Comparison of ENCODE assay signal across 14 cellular contexts in the genomic region with DNA sequence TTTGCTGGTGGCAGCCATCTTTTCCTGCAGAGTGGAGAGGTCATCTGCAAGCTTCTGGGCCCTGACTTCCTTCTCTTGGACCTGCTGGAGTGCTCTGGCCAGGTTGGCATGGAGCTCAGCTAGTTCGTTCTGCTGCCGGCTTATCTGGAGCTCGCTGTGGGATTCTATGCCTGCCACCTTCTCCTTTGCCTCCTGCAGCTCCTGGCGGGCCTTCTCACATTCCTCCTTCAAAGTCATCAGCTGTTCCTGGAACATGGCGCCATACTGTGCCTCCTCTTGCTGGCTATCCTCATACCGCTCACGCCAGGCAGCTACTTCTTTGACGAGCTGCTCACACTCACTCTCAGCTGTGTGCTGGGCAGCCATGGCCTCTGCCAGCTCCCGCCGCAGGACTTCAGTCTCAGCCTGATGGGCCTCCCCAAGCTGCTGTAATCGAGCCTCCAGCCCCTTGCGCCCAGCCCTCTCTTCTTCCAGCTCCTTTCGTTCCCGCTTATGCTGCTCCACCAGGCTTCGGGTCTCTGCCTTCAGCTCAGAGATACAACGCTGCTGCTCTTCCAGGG. TPM values are rescaled to one million over a fixed set of nuclear protein-coding genes. Genes with fewer than 3 reads are reported as not detected.
DNase-seq lines count a peak whose midpoint lies in the region; ATAC-seq, FAIRE-seq and TF ChIP-seq lines count a peak whose summit lies in the region.
"Had no signal": no experiment of that assay in that cellular context is flagged by ENCODE, and none has a peak within 500 bp of the region (broad histone marks: within the 10 kb centered on the region; RNA-seq: fewer than 3 reads in every experiment).

No MANE protein-coding gene starts in this region.

- intact Hi-C loops in activated naive CD4-positive, alpha-beta T cell treated with anti-CD3 and anti-CD28 coated beads for 36 hours (cut with micrococcal nuclease) = no loop called here
- intact Hi-C loops in GM12878 (cut with micrococcal nuclease; ENCODE audit: unreplicated experiment) = loop anchor here (1.0 kb wide), 1 partner anchor 38 kb away; no protein-coding TSS in a partner anchor
- intact Hi-C loops in left colon (cut with DNase I, micrococcal nuclease) = no loop called here

- H3K36me3 Mint-ChIP-seq in activated naive CD4-positive, alpha-beta T cell treated with anti-CD3 and anti-CD28 coated beads, Interleukin-2, amount 10 ng/mL, durations not matched to agents 7 days and 5 days = peaks cover 68% of the 10 kb centered on the region
- H3K36me3 Mint-ChIP-seq in activated naive CD4-positive, alpha-beta T cell treated with anti-CD3 and anti-CD28 coated beads for 36 hours (ENCODE audit: low read depth) = peaks cover 55% of the 10 kb centered on the region

- no peak overlapping the region for H3K9ac ChIP-seq in GM12878 (ENCODE audit: control insufficient read depth, insufficient read depth, low read length)
- no peak overlapping the region for H3K9ac ChIP-seq in stomach smooth muscle (ENCODE audit: low read length in 2 of 2)
- H3K9ac ChIP-seq: KMS-11 had no signal

- H3K4me1 Mint-ChIP-seq in activated naive CD4-positive, alpha-beta T cell treated with anti-CD3 and anti-CD28 coated beads, Interleukin-2, amount 10 ng/mL, durations not matched to agents 7 days and 5 days = no peaks in the 10 kb centered on the region
- H3K4me1 Mint-ChIP-seq in activated naive CD4-positive, alpha-beta T cell treated with anti-CD3 and anti-CD28 coated beads for 36 hours (ENCODE audit: low read depth) = no peaks in the 10 kb centered on the region

- no peak overlapping the region for H3K4me2 ChIP-seq in GM12878 (ENCODE audit: control insufficient read depth, insufficient read depth)
- H3K4me2 ChIP-seq: KMS-11 had no signal

- no peak for FAIRE-seq in GM12878 (lab: Jason Lieb, UNC)

- no peak for TF ChIP-seq POLR2A in GM12878 (IDR thresholded peaks at IDR 0.05; ENCODE audit: low read depth, low read length)

- no peak overlapping the region for H2AFZ ChIP-seq in GM12878 (ENCODE audit: control insufficient read depth, low read depth, low read length)

- ATAC-seq in GM12878 (no peak), left colon (peak; percentile 9), HG03354 (IDR thresholded peaks at IDR 0.05; ENCODE audit: poor library complexity, severe bottlenecking, unreplicated experiment) (no peak), HG03520 (IDR thresholded peaks at IDR 0.05; ENCODE audit: unreplicated experiment) (no peak)
- ATAC-seq: esophagus mucosa had no signal

- no peaks in the 10 kb centered on the region for H3K9me3 ChIP-seq in GM12878 (replicated peaks; ENCODE audit: control insufficient read depth, insufficient read depth, low read length)
- no peaks in the 10 kb centered on the region for H3K9me3 ChIP-seq in stomach smooth muscle (ENCODE audit: control insufficient read depth in 2 of 2, low read length in 2 of 2)

- H3K27ac ChIP-seq in GM12878 (ENCODE audit: control insufficient read depth, insufficient read depth) = no peak overlapping the region
- peak overlapping the region; percentile 81 for H3K27ac ChIP-seq in stomach smooth muscle (ENCODE audit: low read length)
- H3K27ac ChIP-seq: HL-60, KMS-11 had no signal

- no peak for TF ChIP-seq RAD21 in GM12878 (IDR thresholded peaks at IDR 0.05; ENCODE audit: insufficient read depth, low read depth, low read length)

- no peaks in the 10 kb centered on the region for H3K79me2 ChIP-seq in GM12878 (ENCODE audit: control insufficient read depth, insufficient read depth, low read length)

- H3K4me3 Mint-ChIP-seq in activated naive CD4-positive, alpha-beta T cell treated with anti-CD3 and anti-CD28 coated beads, Interleukin-2, amount 10 ng/mL, durations not matched to agents 7 days and 5 days = no peak overlapping the region
- H3K4me3 Mint-ChIP-seq in activated naive CD4-positive, alpha-beta T cell treated with anti-CD3 and anti-CD28 coated beads for 36 hours = no peak overlapping the region
- H3K4me3 Mint-ChIP-seq: HFFc6 had no signal

- RAD21 ChIA-PET in GM12878 (lab: Charles Lee; ENCODE audit: unreplicated experiment) = interaction anchor here (1.1 to 4.5 kb wide), 9 partner anchors 10 to 416 kb away, joined by 3 to 51 read pairs (median 5); a partner anchor contains a TSS

- no peak for TF ChIP-seq EP300 in GM12878 (IDR thresholded peaks at IDR 0.05; ENCODE audit: borderline replicate concordance in 1 of 2, control insufficient read depth in 1 of 2, low read depth in 2 of 2, low read length in 2 of 2)

- no peak for DNase-seq in activated naive CD4-positive, alpha-beta T cell treated with anti-CD3 and anti-CD28 coated beads, Interleukin-2, amount 10 ng/mL, durations not matched to agents 7 days and 5 days
- DNase-seq in activated naive CD4-positive, alpha-beta T cell treated with anti-CD3 and anti-CD28 coated beads for 36 hours = no peak
- DNase-seq in GM12878 (ENCODE audit: low read depth, low spot score) (no peak), left colon (no peak)
- no peak for DNase-seq in stimulated activated CD4-positive, alpha-beta T cell treated with anti-CD3 and anti-CD28 coated beads, Interleukin-4, amount 100 ng/mL, for 1 hour
- DNase-seq: HFFc6; stimulated activated CD4-positive, alpha-beta T cell treated with anti-CD3 and anti-CD28 coated beads, Interleukin-2, amount 100 ng/mL, for 24 hours; stimulated activated CD8-positive, alpha-beta memory T cell treated with anti-CD3 and anti-CD28 coated beads, Interleukin-4, amount 100 ng/mL, for 48 hours had no signal

- BruUV-seq in GM12878 (replicated peaks; lab: Mats Ljungman, UMichigan) = TSS peak; percentile 74

- no peak for TF ChIP-seq CTCF in GM12878 (IDR thresholded peaks at IDR 0.05 in 2 of 3, conservative IDR thresholded peaks at IDR 0.05 in 1 of 3; ENCODE audit: control insufficient read depth in 2 of 3, extremely low read depth in 1 of 3, insufficient read depth in 1 of 3, low read depth in 3 of 3, low read length in 3 of 3)

- no peaks in the 10 kb centered on the region for H3K27me3 ChIP-seq in GM12878 (replicated peaks in 1 of 2; ENCODE audit: control insufficient read depth in 2 of 2, insufficient read depth in 2 of 2, low read length in 1 of 2)
- H3K27me3 ChIP-seq in stomach smooth muscle (ENCODE audit: control insufficient read depth in 1 of 2, insufficient read depth in 2 of 2, low read length in 2 of 2) = no peaks in the 10 kb centered on the region

- SMC1A ChIA-PET in GM12878 (lab: Charles Lee; ENCODE audit: uncharacterized antibody, unreplicated experiment) = interaction anchor here (0.8 to 7.3 kb wide), 11 partner anchors 10 to 416 kb away, joined by 3 to 64 read pairs (median 4); a partner anchor contains a TSS

- 0 out of 2 replicates have a peak, but pooled peaks cover 3% of the 10 kb centered on the region for H4K20me1 ChIP-seq in GM12878 (ENCODE audit: control insufficient read depth, insufficient read depth)

- peak overlapping the region; percentile 73 for H3K27ac Mint-ChIP-seq in activated naive CD4-positive, alpha-beta T cell treated with anti-CD3 and anti-CD28 coated beads, Interleukin-2, amount 10 ng/mL, durations not matched to agents 7 days and 5 days
- H3K27ac Mint-ChIP-seq in activated naive CD4-positive, alpha-beta T cell treated with anti-CD3 and anti-CD28 coated beads for 36 hours = no peak overlapping the region

- WGBS in GM12878 (ENCODE audit: insufficient coverage, insufficient replicate concordance, low lambda C conversion rate, missing lambda C conversion rate) = 95% methylated on average over 16 of the region's 16 CpGs

- in situ Hi-C loops in GM12878 (cut with MboI) = no loop called here

- no peaks in the 10 kb centered on the region for H3K9me3 Mint-ChIP-seq in activated naive CD4-positive, alpha-beta T cell treated with anti-CD3 and anti-CD28 coated beads, Interleukin-2, amount 10 ng/mL, durations not matched to agents 7 days and 5 days
- H3K9me3 Mint-ChIP-seq in activated naive CD4-positive, alpha-beta T cell treated with anti-CD3 and anti-CD28 coated beads for 36 hours = no peaks in the 10 kb centered on the region
- H3K9me3 Mint-ChIP-seq: HFFc6 had no signal

- CTCF ChIA-PET in activated naive CD4-positive, alpha-beta T cell treated with anti-CD3 and anti-CD28 coated beads, Interleukin-2, amount 10 ng/mL, durations not matched to agents 7 days and 5 days (lab: Charles Lee) = interaction anchor here (0.7 to 5.0 kb wide), 7 partner anchors 10 to 416 kb away, joined by 3 to 32 read pairs (median 3); no protein-coding TSS in a partner anchor
- CTCF ChIA-PET in activated naive CD4-positive, alpha-beta T cell treated with anti-CD3 and anti-CD28 coated beads for 36 hours (lab: Charles Lee) = interaction anchor here (1.3 to 2.5 kb wide), 6 partner anchors 10 to 130 kb away, joined by 3 to 9 read pairs (median 6); no protein-coding TSS in a partner anchor
- CTCF ChIA-PET in GM12878 (lab: Yijun Ruan, JAX) = interaction anchor here (0.6 to 9.0 kb wide), 19 partner anchors 10 to 299 kb away, joined by 3 to 138 read pairs (median 4); a partner anchor contains a TSS

- POLR2A ChIA-PET in GM12878 (lab: Charles Lee) = no interaction called here

- H3K4me3 ChIP-seq in GM12878 (no peak overlapping the region), stomach smooth muscle (ENCODE audit: low read length in 2 of 2) (no peak overlapping the region)

- no peaks in the 10 kb centered on the region for H3K27me3 Mint-ChIP-seq in activated naive CD4-positive, alpha-beta T cell treated with anti-CD3 and anti-CD28 coated beads, Interleukin-2, amount 10 ng/mL, durations not matched to agents 7 days and 5 days
- H3K27me3 Mint-ChIP-seq in activated naive CD4-positive, alpha-beta T cell treated with anti-CD3 and anti-CD28 coated beads for 36 hours (ENCODE audit: low read depth) = no peaks in the 10 kb centered on the region

- H3K4me1 ChIP-seq in GM12878 (ENCODE audit: control insufficient read depth, insufficient read depth, low read length) (no peaks in the 10 kb centered on the region), stomach smooth muscle (ENCODE audit: control insufficient read depth, insufficient read depth, low read length) (peaks cover 46% of the 10 kb centered on the region)

- H3K36me3 ChIP-seq in GM12878 (ENCODE audit: control insufficient read depth in 2 of 2, insufficient read depth in 2 of 2, low read length in 1 of 2) (peaks cover 47 to 68% of the 10 kb centered on the region in 2 experiments), stomach smooth muscle (ENCODE audit: control insufficient read depth in 2 of 2, insufficient read depth in 2 of 2, low read length in 2 of 2) (peaks cover 90 to 91% of the 10 kb centered on the region in 2 donors)

RNA-seq across cellular contexts. Expression of a gene that starts 16.1 kb away (rescaled TPM):
- 1 to 10 TPM; 4.1 to 5.4 TPM for total RNA-seq in activated naive CD4-positive, alpha-beta T cell treated with anti-CD3 and anti-CD28 coated beads for 36 hours
- total RNA-seq in GM12878 (2013; cell fraction: nucleolus; rRNA removed) = 42.0 and 53.6 TPM in 2 replicates
- total RNA-seq in GM12878 (2014; rRNA removed) (4.9 and 5.5 TPM in 2 replicates), GM12878 (2014; rRNA removed; fragmentation: Illumina TruSeq; extraction: Trizol) (5.0 and 5.9 TPM in 2 replicates), GM12878 (2021) (16.3 and 19.0 TPM in 2 replicates), left colon (10 to 100 TPM in 1 of 2 donors, 1 to 10 TPM in 1; 8.0 to 10.6 TPM)
- polyA plus RNA-seq in GM12878 (2011; ENCODE audit: low read depth) = 15.3 TPM
- polyA plus RNA-seq in GM12878 (2011; rRNA removed) (9.2 and 11.8 TPM in 2 replicates), GM12878 (2014; fragmentation: Illumina TruSeq; extraction: Trizol) (13.7 and 15.9 TPM in 2 replicates), GM12878 (2014; fragmentation: Nextera tagmentation; extraction: Ambion mirVana) (1 to 10 TPM; 2.6 to 3.5 TPM), GM12878 (2014; rRNA removed) (18.1 and 23.4 TPM in 2 replicates), GM12878 (2016; fragmentation: Nextera tagmentation; extraction: Ambion mirVana) (10 to 100 TPM; 10.2 to 11.1 TPM)
- polyA plus RNA-seq in GM12878 (2011; cell fraction: cytosol; rRNA removed) = 6.1 and 7.4 TPM in 2 replicates
- 88.6 and 89.9 TPM in 2 replicates for polyA plus RNA-seq in GM12878 (2011; cell fraction: nucleus; rRNA removed)
- polyA plus RNA-seq in GM12878 (2012) = 14.2 and 16.9 TPM in 2 replicates
- polyA minus RNA-seq in GM12878 (2011; rRNA and poly(A)+ RNA removed) = 14.6 and 16.2 TPM in 2 replicates
- 2.2 and 2.3 TPM in 2 replicates for polyA minus RNA-seq in GM12878 (2011; cell fraction: cytosol; rRNA and poly(A)+ RNA removed)
- 14.4 and 21.9 TPM in 2 replicates for polyA minus RNA-seq in GM12878 (2011; cell fraction: nucleus; rRNA and poly(A)+ RNA removed)
